ENCODE assay signal across 1 cellular context in the genomic region with DNA sequence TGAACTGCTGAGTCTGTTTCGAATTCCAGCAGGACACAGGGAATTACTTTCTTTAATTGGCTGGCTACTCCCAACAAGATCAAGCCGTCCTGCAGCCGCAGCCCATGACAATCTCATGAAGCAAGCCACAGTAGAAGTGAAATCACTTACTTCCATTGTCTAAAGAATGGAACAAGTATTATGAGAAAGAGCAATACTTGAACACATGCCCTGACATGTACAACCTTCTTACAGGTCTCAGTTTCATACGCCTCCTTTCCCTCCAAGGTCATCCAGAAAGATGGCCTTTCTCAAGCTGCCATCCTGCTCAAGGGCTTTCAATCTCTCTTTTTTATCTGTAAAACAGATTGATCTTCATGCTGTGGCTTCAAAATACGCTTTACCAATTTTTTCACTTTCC.
TF ChIP-seq lines count a peak whose summit lies in the region.

No MANE protein-coding gene starts in this region.

TF ChIP-seq in IMR-90, 13 proteins besides CTCF, POLR2A, EP300 and RAD21:
- TF ChIP-seq, protein P1, sequence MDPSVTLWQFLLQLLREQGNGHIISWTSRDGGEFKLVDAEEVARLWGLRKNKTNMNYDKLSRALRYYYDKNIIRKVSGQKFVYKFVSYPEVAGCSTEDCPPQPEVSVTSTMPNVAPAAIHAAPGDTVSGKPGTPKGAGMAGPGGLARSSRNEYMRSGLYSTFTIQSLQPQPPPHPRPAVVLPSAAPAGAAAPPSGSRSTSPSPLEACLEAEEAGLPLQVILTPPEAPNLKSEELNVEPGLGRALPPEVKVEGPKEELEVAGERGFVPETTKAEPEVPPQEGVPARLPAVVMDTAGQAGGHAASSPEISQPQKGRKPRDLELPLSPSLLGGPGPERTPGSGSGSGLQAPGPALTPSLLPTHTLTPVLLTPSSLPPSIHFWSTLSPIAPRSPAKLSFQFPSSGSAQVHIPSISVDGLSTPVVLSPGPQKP (IDR thresholded peaks at IDR 0.05; ENCODE audit: borderline replicate concordance, low read depth, low read length): no peak
- TF ChIP-seq BHLHE40 (IDR thresholded peaks at IDR 0.05; ENCODE audit: low read depth, low read length) (no peak), SMC3 (IDR thresholded peaks at IDR 0.05; ENCODE audit: low read depth, low read length) (no peak), MAFK (IDR thresholded peaks at IDR 0.05; ENCODE audit: low read depth, low read length) (no peak), CEBPB (IDR thresholded peaks at IDR 0.05; ENCODE audit: low read depth, low read length) (no peak), MXI1 (IDR thresholded peaks at IDR 0.05; ENCODE audit: borderline replicate concordance, low read depth, low read length) (no peak), CHD1 (IDR thresholded peaks at IDR 0.05; ENCODE audit: low read depth, low read length) (no peak), NFE2L2 (IDR thresholded peaks at IDR 0.05; ENCODE audit: low read depth, low read length) (no peak), RFX5 (IDR thresholded peaks at IDR 0.05; ENCODE audit: low read depth, low read length) (no peak), MAZ (IDR thresholded peaks at IDR 0.05; ENCODE audit: borderline replicate concordance, low read depth, low read length) (no peak), RCOR1 (IDR thresholded peaks at IDR 0.05; ENCODE audit: insufficient replicate concordance, low read length) (no peak), FOS (IDR thresholded peaks at IDR 0.05; ENCODE audit: low read depth, low read length) (no peak)
- TF ChIP-seq, protein P2, sequence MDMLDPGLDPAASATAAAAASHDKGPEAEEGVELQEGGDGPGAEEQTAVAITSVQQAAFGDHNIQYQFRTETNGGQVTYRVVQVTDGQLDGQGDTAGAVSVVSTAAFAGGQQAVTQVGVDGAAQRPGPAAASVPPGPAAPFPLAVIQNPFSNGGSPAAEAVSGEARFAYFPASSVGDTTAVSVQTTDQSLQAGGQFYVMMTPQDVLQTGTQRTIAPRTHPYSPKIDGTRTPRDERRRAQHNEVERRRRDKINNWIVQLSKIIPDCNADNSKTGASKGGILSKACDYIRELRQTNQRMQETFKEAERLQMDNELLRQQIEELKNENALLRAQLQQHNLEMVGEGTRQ (IDR thresholded peaks at IDR 0.05; ENCODE audit: low read depth, low read length): no peak
